Comparison of ENCODE assay signal across 11 cellular contexts in the genomic region with DNA sequence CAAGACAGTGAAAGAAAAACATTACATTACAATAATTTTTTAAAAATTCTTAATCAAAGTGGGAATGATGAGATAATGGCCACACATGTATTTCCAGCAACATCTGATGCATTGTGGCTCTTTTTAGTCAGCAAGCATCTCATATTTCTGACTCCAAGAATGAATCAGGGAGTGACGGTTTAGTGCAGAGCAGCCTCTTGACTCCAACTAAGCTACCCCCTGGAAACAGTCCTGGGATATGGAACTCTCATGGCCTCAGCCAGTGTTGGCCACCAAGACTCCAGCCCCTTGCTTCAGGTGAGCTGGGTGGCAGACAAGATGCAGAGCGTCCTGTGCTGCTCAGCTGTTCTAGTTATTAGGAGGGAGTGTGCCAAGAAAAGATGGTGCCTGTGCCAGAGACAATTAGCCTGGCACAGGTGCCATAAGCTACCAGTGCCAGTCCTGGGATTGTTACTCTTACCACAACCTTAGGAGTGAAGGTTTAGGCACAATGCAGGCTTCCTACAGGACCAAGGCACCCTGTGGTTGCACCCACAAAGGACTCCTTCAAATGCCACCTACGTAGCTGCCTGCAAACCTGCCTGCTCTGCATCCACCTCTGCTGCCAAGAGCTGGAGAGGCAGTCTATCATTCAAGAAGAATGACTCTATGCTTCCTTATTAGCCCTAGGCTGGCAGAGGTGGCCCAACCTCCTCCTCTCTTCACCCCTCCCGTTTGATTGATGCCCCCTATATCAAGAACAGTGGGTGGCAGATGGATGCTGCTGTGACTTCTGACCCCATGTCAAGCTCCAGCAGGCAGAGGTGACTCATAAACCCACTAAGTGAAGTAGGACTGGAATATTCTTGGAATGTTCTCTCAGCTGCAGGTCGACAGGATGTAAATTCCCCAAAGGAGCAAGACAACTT. TPM values are rescaled to one million over a fixed set of nuclear protein-coding genes. Genes with fewer than 3 reads are reported as not detected.
DNase-seq lines count a peak whose midpoint lies in the region; ATAC-seq, FAIRE-seq and TF ChIP-seq lines count a peak whose summit lies in the region.
"Had no signal": no experiment of that assay in that cellular context is flagged by ENCODE, and none has a peak within 500 bp of the region (broad histone marks: within the 10 kb centered on the region; RNA-seq: fewer than 3 reads in every experiment).

No MANE protein-coding gene starts in this region.

- ATAC-seq in GM19351 (IDR thresholded peaks at IDR 0.05; ENCODE audit: unreplicated experiment) (no peak), GM21381 (IDR thresholded peaks at IDR 0.05; ENCODE audit: unreplicated experiment) (no peak)

- TF ChIP-seq CTCF in bronchial epithelial cell (IDR thresholded peaks at IDR 0.05; ENCODE audit: insufficient read depth, low read length, severe bottlenecking) (no peak), sigmoid colon (IDR thresholded peaks at IDR 0.05) (no peak)

- DNase-seq in Daoy (ENCODE audit: low read depth) (peak; percentile 61), M059J (ENCODE audit: low read depth) (peak; percentile 68), bronchial epithelial cell (ENCODE audit: low read depth) (peak; percentile 88), kidney glomerular epithelial cell (lab: John Stamatoyannopoulos, UW) (peak; percentile 94), sigmoid colon (no peak), NCI-H526 (lab: John Stamatoyannopoulos, UW) (no peak)
- DNase-seq: WERI-Rb-1 had no signal

- intact Hi-C loops in sigmoid colon (cut with DNase I) = no loop called here

- H3K36me3 ChIP-seq in bronchial epithelial cell (ENCODE audit: control insufficient read depth, insufficient read depth, low read length) (no peaks in the 10 kb centered on the region), sigmoid colon (peaks cover 0 to 5% (median 0%) of the 10 kb centered on the region in 4 donors)
- H3K36me3 ChIP-seq: WERI-Rb-1 had no signal

- no peak for TF ChIP-seq POLR2A in sigmoid colon (IDR thresholded peaks at IDR 0.05)

- H3K27ac ChIP-seq in sigmoid colon = no peak overlapping the region
- H3K27ac ChIP-seq: KMS-11, WERI-Rb-1 had no signal

- no peaks in the 10 kb centered on the region for H3K4me1 ChIP-seq in sigmoid colon

- H3K4me3 ChIP-seq in bronchial epithelial cell (ENCODE audit: low read depth, low read length) = no peak overlapping the region
- no peak overlapping the region for H3K4me3 ChIP-seq in sigmoid colon

- no peaks in the 10 kb centered on the region for H3K27me3 ChIP-seq in bronchial epithelial cell (ENCODE audit: control insufficient read depth, insufficient read depth, low read length)
- no peaks in the 10 kb centered on the region for H3K27me3 ChIP-seq in sigmoid colon

- FAIRE-seq in bronchial epithelial cell (lab: Jason Lieb, UNC) = no peak
- FAIRE-seq: islet of Langerhans had no signal

- 73 to 76% methylated on average over 5 of the region's 5 CpGs for WGBS in sigmoid colon, 2 donors

- no peaks in the 10 kb centered on the region for H3K9me3 ChIP-seq in sigmoid colon

- TF ChIP-seq EP300 in sigmoid colon (IDR thresholded peaks at IDR 0.05) = no peak

RNA-seq across cellular contexts. Expression of a gene that starts 6.0 kb away (rescaled TPM):
- 0.36 and 0.46 TPM in 2 replicates for total RNA-seq in Daoy (2014; rRNA removed; shearing (Covaris generic))
- total RNA-seq in M059J (2014; rRNA removed; shearing (Covaris generic)) = 0.79 and 1.2 TPM in 2 replicates
- total RNA-seq in bronchial epithelial cell (0.26 TPM in 2 replicates), sigmoid colon (1 to 10 TPM; 1.8 to 5.8 (median 4.3) TPM)
- 1 to 10 TPM; 1.6 to 4.1 (median 3.0) TPM for polyA plus RNA-seq in sigmoid colon

Comparison
In these comparisons a context has a peak if more than half of its experiments do, and no peak if none do; other contexts are left out.
1. DNase-seq: peak in Daoy (single experiment), M059J (single experiment), bronchial epithelial cell (single experiment) and kidney glomerular epithelial cell (single experiment); none in sigmoid colon (single experiment) and NCI-H526 (0 of 2).